15 cellular contexts compared by ENCODE assay signal in genomic region chr3:43649365-43649968, GRCh38. TPM values are rescaled to one million over a fixed set of nuclear protein-coding genes. Genes with fewer than 3 reads are reported as not detected.
DNase-seq lines count a peak whose midpoint lies in the region; ATAC-seq, FAIRE-seq and TF ChIP-seq lines count a peak whose summit lies in the region.
"Had no signal": no experiment of that assay in that cellular context is flagged by ENCODE, and none has a peak within 500 bp of the region (broad histone marks: within the 10 kb centered on the region; RNA-seq: fewer than 3 reads in every experiment).

No MANE protein-coding gene starts in this region.

- H3K4me3 ChIP-seq in Loucy (ENCODE audit: low read length, poor library complexity, severe bottlenecking) = no peak overlapping the region
- peak overlapping the region; percentile 21 for H3K4me3 ChIP-seq in choroid plexus epithelial cell (ENCODE audit: low read depth, low read length)
- H3K4me3 ChIP-seq in HepG2 (replicated peaks in 1 of 3; ENCODE audit: insufficient read depth in 1 of 3, low read depth in 2 of 3, low read length in 3 of 3) = peak overlapping the region; percentile 18 to 61 (median 21); a peak in 3 of 6 replicates
- H3K4me3 ChIP-seq in subcutaneous abdominal adipose tissue (ENCODE audit: low read depth in 1 of 5, low read length in 5 of 5) = peak overlapping the region in 3 of 5 donors; percentile 35 to 53 (median 38)

- no peak for TF ChIP-seq CTCF in Loucy (conservative IDR thresholded peaks at IDR 0.05; ENCODE audit: low read length)
- TF ChIP-seq CTCF in choroid plexus epithelial cell (conservative IDR thresholded peaks at IDR 0.05; ENCODE audit: low read depth, low read length) = no peak
- TF ChIP-seq CTCF in HepG2 (CRISPR knock-in tag; IDR thresholded peaks at IDR 0.05) = no peak

- intact Hi-C loops in HepG2 (cut with micrococcal nuclease; ENCODE audit: unreplicated experiment) = no loop called here

- H3K4me1 ChIP-seq in Loucy (ENCODE audit: insufficient read depth, low read length, poor library complexity, severe bottlenecking) (no peaks in the 10 kb centered on the region), HepG2 (ENCODE audit: insufficient read depth, low read length) (peaks cover 14% of the 10 kb centered on the region; the same call in 1 of the 2 replicates), subcutaneous abdominal adipose tissue (ENCODE audit: control insufficient read depth in 5 of 5, insufficient read depth in 5 of 5, low read length in 5 of 5) (peaks cover 0 to 18% (median 17%) of the 10 kb centered on the region in 5 donors)

- H3K9ac ChIP-seq in Loucy (ENCODE audit: low read depth, low read length, poor library complexity, severe bottlenecking) (no peak overlapping the region), HepG2 (ENCODE audit: insufficient read depth, low read depth, low read length) (no peak overlapping the region), subcutaneous abdominal adipose tissue (ENCODE audit: low read length in 5 of 5) (peak overlapping the region in 1 of 5 donors; percentile 39)

- ATAC-seq in HepG2 (peak; percentile 66), HG03095 (IDR thresholded peaks at IDR 0.05; ENCODE audit: unreplicated experiment) (no peak)

- TF ChIP-seq EP300 in HepG2 (IDR thresholded peaks at IDR 0.05; ENCODE audit: low read depth in 2 of 2, low read length in 2 of 2) (no peak), HepG2 (CRISPR knock-in tag; IDR thresholded peaks at IDR 0.05; ENCODE audit: borderline replicate concordance) (no peak)

- H2AFZ ChIP-seq in Loucy (ENCODE audit: low read length) = no peak overlapping the region; the same call in 1 of the 2 replicates
- H2AFZ ChIP-seq in HepG2 (ENCODE audit: low read length) = peak overlapping the region; percentile 54

- CTCF ChIA-PET in HepG2 (lab: Yijun Ruan, JAX; ENCODE audit: low intra/inter-chr PET ratio, low total read pairs) = no interaction called here

- H3K79me2 ChIP-seq in Loucy (ENCODE audit: insufficient read depth, low read length) (no peaks in the 10 kb centered on the region), HepG2 (ENCODE audit: insufficient read depth, low read length) (no peaks in the 10 kb centered on the region)

- H3F3A ChIP-seq in Loucy (ENCODE audit: low read depth) = no peaks in the 10 kb centered on the region

- WGBS in HepG2 (ENCODE audit: low lambda C conversion rate) = 17% methylated on average over 5 of the region's 6 CpGs

- POLR2A ChIA-PET in HepG2 (lab: Yijun Ruan, JAX) = no interaction called here

- no peak for TF ChIP-seq POLR2A in HepG2 (IDR thresholded peaks at IDR 0.05; ENCODE audit: insufficient read depth in 1 of 2, low read depth in 2 of 2, low read length in 2 of 2)

- TF ChIP-seq RAD21 in HepG2 (CRISPR knock-in tag; IDR thresholded peaks at IDR 0.05) = no peak

- H3K36me3 ChIP-seq in Loucy (ENCODE audit: insufficient read depth, low read length) (no peaks in the 10 kb centered on the region), HepG2 (replicated peaks in 1 of 2; ENCODE audit: control insufficient read depth in 1 of 2, insufficient read depth in 2 of 2, low read length in 2 of 2) (no peaks in the 10 kb centered on the region), subcutaneous abdominal adipose tissue (ENCODE audit: control insufficient read depth in 5 of 5, insufficient read depth in 5 of 5, low read length in 5 of 5) (no peaks in the 10 kb centered on the region)

- no peaks in the 10 kb centered on the region for H3K9me3 ChIP-seq in Loucy (ENCODE audit: insufficient read depth, low read depth, low read length)
- H3K9me3 ChIP-seq in HepG2 (ENCODE audit: low read length) = no peaks in the 10 kb centered on the region
- H3K9me3 ChIP-seq in subcutaneous abdominal adipose tissue (ENCODE audit: control insufficient read depth in 5 of 5, low read length in 5 of 5) = no peaks in the 10 kb centered on the region

- no peaks in the 10 kb centered on the region for H3K9me2 ChIP-seq in Loucy (replicated peaks; ENCODE audit: low read depth, low read length)

- DNase-seq in choroid plexus epithelial cell (ENCODE audit: low read depth) = no peak
- DNase-seq in HepG2 (ENCODE audit: low spot score) = no peak
- no peak for DNase-seq in activated CD4-positive, alpha-beta T cell treated with anti-CD3 and anti-CD28 coated beads for 1 hour
- DNase-seq in germinal center (ENCODE audit: low spot score) = no peak
- DNase-seq: activated CD4-positive, alpha-beta T cell treated with anti-CD3 and anti-CD28 coated beads, Interleukin-2, amount 50 U/mL, for 1 hour; amygdala; CD4-positive, alpha-beta T cell; EL; Kasumi-1; midbrain; NCI-H446 had no signal

- no peaks in the 10 kb centered on the region for H3K27me3 ChIP-seq in Loucy (ENCODE audit: insufficient read depth, low read length, poor library complexity, severe bottlenecking)
- H3K27me3 ChIP-seq in HepG2 (ENCODE audit: control insufficient read depth in 1 of 2, insufficient read depth in 2 of 2, low read length in 2 of 2) = no peaks in the 10 kb centered on the region
- no peaks in the 10 kb centered on the region for H3K27me3 ChIP-seq in subcutaneous abdominal adipose tissue (ENCODE audit: control insufficient read depth in 5 of 5, insufficient read depth in 4 of 5, low read length in 5 of 5)

- no peak overlapping the region for H3K27ac ChIP-seq in HepG2 (ENCODE audit: extremely low read length, insufficient read depth, low read length)
- no peak overlapping the region for H3K27ac ChIP-seq in subcutaneous abdominal adipose tissue (ENCODE audit: low read depth, low read length)

- in situ Hi-C loops in HepG2 (cut with HindIII; ENCODE audit: extremely low pct_ligation_motif_present, low pct_unique_long_range_greater_than_20kb) = no loop called here

- no peak for FAIRE-seq in HepG2 (lab: Jason Lieb, UNC)
- FAIRE-seq: GM12891 had no signal

- H4K20me1 ChIP-seq in Loucy (ENCODE audit: insufficient read depth, low read length, poor library complexity, severe bottlenecking) (no peaks in the 10 kb centered on the region), HepG2 (ENCODE audit: insufficient read depth, low read length) (no peaks in the 10 kb centered on the region)

- H3K4me2 ChIP-seq in Loucy (ENCODE audit: low read depth, low read length, poor library complexity, severe bottlenecking) (peak overlapping the region; percentile 28), HepG2 (ENCODE audit: low read depth, low read length) (peak overlapping the region; percentile 73)

- no TSS peak for BruUV-seq in HepG2 (replicated peaks; lab: Mats Ljungman, UMichigan)

TF ChIP-seq in HepG2, 621 proteins besides CTCF, POLR2A, EP300 and RAD21 (continues in another document):
- no peak for TF ChIP-seq AHR (CRISPR knock-in tag; IDR thresholded peaks at IDR 0.05)
- no peak for TF ChIP-seq HOXA7 (CRISPR knock-in tag; IDR thresholded peaks at IDR 0.05)

RNA-seq across cellular contexts. Expression of gene ANO10, which starts 27.7 kb away (rescaled TPM):
- total RNA-seq in HepG2 (2016; rRNA removed; fragmentation: Illumina TruSeq; extraction: Trizol) = 7.6 and 13.1 TPM in 2 replicates
- total RNA-seq in HepG2 (2016; cell fraction: cytosol; rRNA removed; fragmentation: Illumina TruSeq; extraction: Trizol; ENCODE audit: low read depth) = 6.1 and 7.0 TPM in 2 replicates
- total RNA-seq in HepG2 (2016; cell fraction: insoluble cytoplasmic fraction; rRNA removed; fragmentation: Illumina TruSeq; extraction: Trizol) = 6.9 and 11.9 TPM in 2 replicates
- total RNA-seq in HepG2 (2016; cell fraction: membrane; rRNA removed; fragmentation: Illumina TruSeq; extraction: Trizol) = 4.6 and 6.2 TPM in 2 replicates
- total RNA-seq in HepG2 (2016; cell fraction: nucleus; rRNA removed; fragmentation: Illumina TruSeq; extraction: Trizol) = 15.9 and 17.5 TPM in 2 replicates
- 9.9 and 10.4 TPM in 2 replicates for polyA plus RNA-seq in HepG2 (2011; rRNA removed)
- 8.4 and 11.7 TPM in 2 replicates for polyA plus RNA-seq in HepG2 (2011; cell fraction: cytosol; rRNA removed)
- 4.4 and 7.0 TPM in 2 replicates for polyA plus RNA-seq in HepG2 (2011; cell fraction: nucleus; rRNA removed)
- polyA plus RNA-seq in HepG2 (2012) = 9.7 and 11.0 TPM in 2 replicates
- polyA plus RNA-seq in HepG2 (2016; cell fraction: cytosol; fragmentation: Illumina TruSeq; extraction: Trizol; ENCODE audit: low read depth) = 2.3 and 2.4 TPM in 2 replicates
- polyA plus RNA-seq in HepG2 (2016; cell fraction: insoluble cytoplasmic fraction; fragmentation: Illumina TruSeq; extraction: Trizol; ENCODE audit: low read depth) = 10.0 and 11.5 TPM in 2 replicates
- polyA plus RNA-seq in HepG2 (2016; cell fraction: membrane; fragmentation: Illumina TruSeq; extraction: Trizol; ENCODE audit: low read depth) = 4.2 and 5.1 TPM in 2 replicates
- polyA plus RNA-seq in HepG2 (2016; cell fraction: nucleus; fragmentation: Illumina TruSeq; extraction: Trizol; ENCODE audit: insufficient read depth, low read depth) = 18.3 and 20.2 TPM in 2 replicates
- polyA minus RNA-seq in HepG2 (2011; rRNA and poly(A)+ RNA removed; ENCODE audit: low replicate concordance) = 24.7 and 25.0 TPM in 2 replicates
- 9.2 and 10.2 TPM in 2 replicates for polyA minus RNA-seq in HepG2 (2011; cell fraction: cytosol; rRNA and poly(A)+ RNA removed)
- polyA minus RNA-seq in HepG2 (2011; cell fraction: nucleus; rRNA and poly(A)+ RNA removed) = 22.0 and 23.4 TPM in 2 replicates

RNA-seq across cellular contexts. Expression of gene ABHD5, which starts 41.3 kb away (rescaled TPM):
- 13.3 and 16.8 TPM in 2 replicates for total RNA-seq in HepG2 (2016; rRNA removed; fragmentation: Illumina TruSeq; extraction: Trizol)
- 4.2 and 4.3 TPM in 2 replicates for total RNA-seq in HepG2 (2016; cell fraction: cytosol; rRNA removed; fragmentation: Illumina TruSeq; extraction: Trizol; ENCODE audit: low read depth)
- total RNA-seq in HepG2 (2016; cell fraction: insoluble cytoplasmic fraction; rRNA removed; fragmentation: Illumina TruSeq; extraction: Trizol) = 11.4 and 15.4 TPM in 2 replicates
- total RNA-seq in HepG2 (2016; cell fraction: membrane; rRNA removed; fragmentation: Illumina TruSeq; extraction: Trizol) = 8.2 and 11.1 TPM in 2 replicates
- 10.2 and 10.6 TPM in 2 replicates for total RNA-seq in HepG2 (2016; cell fraction: nucleus; rRNA removed; fragmentation: Illumina TruSeq; extraction: Trizol)
- polyA plus RNA-seq in HepG2 (2011; rRNA removed) = 4.1 and 4.5 TPM in 2 replicates
- polyA plus RNA-seq in HepG2 (2011; cell fraction: cytosol; rRNA removed) = 2.6 and 4.9 TPM in 2 replicates
- 3.1 and 3.5 TPM in 2 replicates for polyA plus RNA-seq in HepG2 (2011; cell fraction: nucleus; rRNA removed)
- polyA plus RNA-seq in HepG2 (2012) = 5.6 TPM in 2 replicates
- 3.8 and 4.0 TPM in 2 replicates for polyA plus RNA-seq in HepG2 (2016; cell fraction: cytosol; fragmentation: Illumina TruSeq; extraction: Trizol; ENCODE audit: low read depth)
- 10.3 and 14.1 TPM in 2 replicates for polyA plus RNA-seq in HepG2 (2016; cell fraction: insoluble cytoplasmic fraction; fragmentation: Illumina TruSeq; extraction: Trizol; ENCODE audit: low read depth)
- 6.9 and 7.1 TPM in 2 replicates for polyA plus RNA-seq in HepG2 (2016; cell fraction: membrane; fragmentation: Illumina TruSeq; extraction: Trizol; ENCODE audit: low read depth)
- 8.4 and 9.7 TPM in 2 replicates for polyA plus RNA-seq in HepG2 (2016; cell fraction: nucleus; fragmentation: Illumina TruSeq; extraction: Trizol; ENCODE audit: insufficient read depth, low read depth)
- polyA minus RNA-seq in HepG2 (2011; rRNA and poly(A)+ RNA removed; ENCODE audit: low replicate concordance) = 4.4 and 33.3 TPM in 2 replicates
- polyA minus RNA-seq in HepG2 (2011; cell fraction: cytosol; rRNA and poly(A)+ RNA removed) = 3.1 and 3.7 TPM in 2 replicates
- polyA minus RNA-seq in HepG2 (2011; cell fraction: nucleus; rRNA and poly(A)+ RNA removed) = 18.7 and 20.1 TPM in 2 replicates
